ENCODE assay signal across 15 cellular contexts in genomic region chr4:76732246-76732645, GRCh38.
"Had no signal": no experiment of that assay in that cellular context is flagged by ENCODE, and none has a peak within 500 bp of the region (broad histone marks: within the 10 kb centered on the region; RNA-seq: fewer than 3 reads in every experiment).

No MANE protein-coding gene starts in this region.

- H3K27ac Mint-ChIP-seq: activated CD4-positive, alpha-beta memory T cell treated with anti-CD3 and anti-CD28 coated beads for 36 hours; activated CD4-positive, alpha-beta T cell treated with anti-CD3 and anti-CD28 coated beads for 36 hours; activated CD8-positive, alpha-beta memory T cell treated with anti-CD3 and anti-CD28 coated beads, Interleukin-2, amount 10 ng/mL, durations not matched to agents 7 days and 5 days; activated naive CD8-positive, alpha-beta T cell; naive B cell; stimulated activated naive B cell treated with anti-CD40 and anti-IgM and Interleukin-4, amounts not matched to agents 10 μg/mL and 1 μg/mL and 100 μg/mL, for 72 hours; T-helper 1 cell treated with Interleukin-12 subunit alpha and Interleukin-12 subunit beta and Interleukin-4 antibody, amounts not matched to agents 30 μg/mL and 1 μg/mL, for 36 hours had no signal

- H3K4me1 ChIP-seq: gastrocnemius medialis, left lung had no signal

- H3K27me3 ChIP-seq: gastrocnemius medialis, heart left ventricle, left lung, ovary, right lobe of liver had no signal

- H3K4me3 Mint-ChIP-seq: activated CD4-positive, alpha-beta memory T cell treated with anti-CD3 and anti-CD28 coated beads for 36 hours; activated CD4-positive, alpha-beta T cell treated with anti-CD3 and anti-CD28 coated beads for 36 hours; activated CD8-positive, alpha-beta memory T cell treated with anti-CD3 and anti-CD28 coated beads, Interleukin-2, amount 10 ng/mL, durations not matched to agents 7 days and 5 days; activated naive CD8-positive, alpha-beta T cell; naive B cell; stimulated activated naive B cell treated with anti-CD40 and anti-IgM and Interleukin-4, amounts not matched to agents 10 μg/mL and 1 μg/mL and 100 μg/mL, for 72 hours; T-helper 1 cell treated with Interleukin-12 subunit alpha and Interleukin-12 subunit beta and Interleukin-4 antibody, amounts not matched to agents 30 μg/mL and 1 μg/mL, for 36 hours had no signal

- ATAC-seq: activated CD4-positive, alpha-beta T cell treated with anti-CD3 and anti-CD28 coated beads for 36 hours; activated CD8-positive, alpha-beta memory T cell treated with anti-CD3 and anti-CD28 coated beads, Interleukin-2, amount 10 ng/mL, durations not matched to agents 7 days and 5 days; gastrocnemius medialis; left lung had no signal

- H3K4me3 ChIP-seq: coronary artery, gastrocnemius medialis, heart left ventricle, left lung, ovary, right lobe of liver, smooth muscle cell had no signal

- H3K36me3 ChIP-seq: gastrocnemius medialis, left lung, ovary, right lobe of liver had no signal

- H3K27ac ChIP-seq: coronary artery, gastrocnemius medialis, heart left ventricle, left lung, ovary, right lobe of liver had no signal

- H3K9me3 ChIP-seq: gastrocnemius medialis, heart left ventricle, left lung, ovary, right lobe of liver had no signal

- H3K36me3 Mint-ChIP-seq: activated CD4-positive, alpha-beta memory T cell treated with anti-CD3 and anti-CD28 coated beads for 36 hours; activated CD8-positive, alpha-beta memory T cell treated with anti-CD3 and anti-CD28 coated beads, Interleukin-2, amount 10 ng/mL, durations not matched to agents 7 days and 5 days; activated naive CD8-positive, alpha-beta T cell; naive B cell; stimulated activated naive B cell treated with anti-CD40 and anti-IgM and Interleukin-4, amounts not matched to agents 10 μg/mL and 1 μg/mL and 100 μg/mL, for 72 hours had no signal

- H3K4me1 Mint-ChIP-seq: activated CD8-positive, alpha-beta memory T cell treated with anti-CD3 and anti-CD28 coated beads, Interleukin-2, amount 10 ng/mL, durations not matched to agents 7 days and 5 days; naive B cell had no signal

- H3K4me2 ChIP-seq: smooth muscle cell had no signal

- H3K9me3 Mint-ChIP-seq: activated CD4-positive, alpha-beta memory T cell treated with anti-CD3 and anti-CD28 coated beads for 36 hours; naive B cell; stimulated activated naive B cell treated with anti-CD40 and anti-IgM and Interleukin-4, amounts not matched to agents 10 μg/mL and 1 μg/mL and 100 μg/mL, for 72 hours; T-helper 1 cell treated with Interleukin-12 subunit alpha and Interleukin-12 subunit beta and Interleukin-4 antibody, amounts not matched to agents 30 μg/mL and 1 μg/mL, for 36 hours had no signal

- DNase-seq: activated CD4-positive, alpha-beta memory T cell treated with anti-CD3 and anti-CD28 coated beads for 36 hours; activated CD4-positive, alpha-beta T cell treated with anti-CD3 and anti-CD28 coated beads for 36 hours; activated CD8-positive, alpha-beta memory T cell treated with anti-CD3 and anti-CD28 coated beads, Interleukin-2, amount 10 ng/mL, durations not matched to agents 7 days and 5 days; gastrocnemius medialis; heart left ventricle; left lung; naive B cell; ovary; right lobe of liver; stimulated activated CD4-positive, alpha-beta T cell treated with anti-CD3 and anti-CD28 coated beads, Interleukin-4, amount 100 ng/mL, for 4 hours; stimulated activated naive B cell treated with anti-CD40 and anti-IgM and Interleukin-4, amounts not matched to agents 10 μg/mL and 1 μg/mL and 100 μg/mL, for 72 hours had no signal
